8 cellular contexts compared by ENCODE assay signal in the genomic region with DNA sequence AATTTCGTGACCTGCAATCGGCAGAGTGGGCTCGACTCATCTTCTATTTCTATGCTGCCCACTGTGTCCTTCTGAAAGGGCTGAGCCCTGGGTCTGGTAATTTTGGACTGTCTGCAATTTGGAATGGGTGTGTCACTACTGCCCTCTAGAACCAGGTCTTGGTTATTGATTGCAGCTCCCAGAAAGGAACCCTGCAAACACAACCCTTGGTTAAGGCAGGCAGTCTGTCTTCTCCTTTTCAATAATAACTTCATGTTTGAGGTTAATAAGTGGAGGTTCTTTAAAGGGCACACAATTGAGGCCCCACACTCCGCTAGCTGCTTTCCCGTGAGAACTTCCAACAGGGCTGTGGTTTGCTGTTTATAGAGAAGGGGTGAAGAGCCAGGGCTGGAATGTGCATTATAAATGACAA.
DNase-seq lines count a peak whose midpoint lies in the region; ATAC-seq and TF ChIP-seq lines count a peak whose summit lies in the region.

No MANE protein-coding gene starts in this region.

- peak; percentile 32 for TF ChIP-seq CTCF in cardiac muscle cell (IDR thresholded peaks at IDR 0.05; ENCODE audit: low read depth, low read length)

- H3K9me3 ChIP-seq in cardiac muscle cell (ENCODE audit: low read depth), result no peaks in the 10 kb centered on the region

- H3K4me3 ChIP-seq in cardiac muscle cell, result no peak overlapping the region

- H3K27me3 ChIP-seq in cardiac muscle cell, result no peaks in the 10 kb centered on the region

- ATAC-seq in GM18505 (IDR thresholded peaks at IDR 0.05; ENCODE audit: unreplicated experiment) (peak; percentile 45), HG02610 (IDR thresholded peaks at IDR 0.05; ENCODE audit: unreplicated experiment) (peak; percentile 36)

- no peaks in the 10 kb centered on the region for H3K4me1 ChIP-seq in cardiac muscle cell (ENCODE audit: low read depth)

- DNase-seq in RKO (ENCODE audit: low spot score) (peak; percentile 9), cardiac muscle cell (ENCODE audit: low read depth in 1 of 2, low spot score in 1 of 2) (no peak), islet precursor cell (no peak), retina (no peak)
- no peak for DNase-seq in activated effector memory CD4-positive, alpha-beta T cell treated with anti-CD3 and anti-CD28 coated beads, Interleukin-2, amount 50 U/mL, for 16 hours
- no peak for DNase-seq in stimulated activated CD4-positive, alpha-beta T cell treated with anti-CD3 and anti-CD28 coated beads, Interleukin-2, amount 100 ng/mL, for 24 hours

- no peak for TF ChIP-seq POLR2A in GM18505 (IDR thresholded peaks at IDR 0.05; ENCODE audit: borderline replicate concordance, extremely low read depth, insufficient read depth, insufficient read length)

- no peak overlapping the region for H3K27ac ChIP-seq in cardiac muscle cell

- H3K36me3 ChIP-seq in cardiac muscle cell, result no peaks in the 10 kb centered on the region
